Comparison of ENCODE assay signal across 11 cellular contexts in the genomic region with DNA sequence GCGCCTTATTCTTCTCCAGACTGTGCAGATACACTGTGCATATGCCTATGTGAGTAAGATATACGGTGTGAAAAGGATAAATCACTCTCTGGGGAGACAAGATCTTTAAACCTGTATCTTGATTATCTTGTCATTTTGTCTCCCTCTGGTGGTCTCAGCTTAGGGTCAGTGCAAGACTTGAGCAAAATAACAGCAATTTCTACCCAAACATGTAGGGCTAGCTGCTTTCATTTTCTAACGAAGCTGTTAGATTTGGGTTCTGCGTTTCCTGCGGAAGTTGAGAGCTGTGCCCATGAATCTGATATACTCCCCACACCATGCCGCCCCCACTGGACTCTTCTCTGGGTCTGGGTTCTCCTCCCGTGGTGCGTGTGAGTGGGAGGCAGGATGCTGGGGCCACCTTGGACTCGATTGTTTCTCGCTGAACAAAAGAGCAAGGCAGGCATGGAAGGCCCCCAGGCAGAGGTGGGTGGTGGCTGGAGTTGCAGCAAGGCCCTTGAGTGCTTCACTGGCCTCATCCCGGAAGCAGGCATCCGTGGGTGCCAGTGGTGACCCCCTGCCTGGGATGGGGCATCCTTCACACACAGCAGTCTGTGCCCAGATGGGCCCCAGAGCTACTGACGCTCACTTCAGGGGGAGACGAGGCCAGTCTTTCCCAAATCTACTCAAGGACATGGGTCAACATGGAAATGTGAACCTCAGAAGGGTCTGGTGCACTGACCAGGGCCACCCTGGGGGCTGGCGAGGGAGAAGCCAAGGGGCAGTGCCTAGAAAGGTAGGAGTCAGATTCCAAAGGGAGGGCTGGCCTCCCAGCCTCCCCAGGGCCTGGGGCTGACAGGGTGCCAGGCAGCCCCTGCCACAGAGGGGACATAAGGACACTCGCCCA.
DNase-seq lines count a peak whose midpoint lies in the region; ATAC-seq and TF ChIP-seq lines count a peak whose summit lies in the region.
"Had no signal": no experiment of that assay in that cellular context is flagged by ENCODE, and none has a peak within 500 bp of the region (broad histone marks: within the 10 kb centered on the region; RNA-seq: fewer than 3 reads in every experiment).

No MANE protein-coding gene starts in this region.

- peaks cover 4 to 12% (median 4%) of the 10 kb centered on the region in 3 donors for H3K36me3 Mint-ChIP-seq in immature natural killer cell

- H3K9me3 Mint-ChIP-seq in immature natural killer cell, result no peaks in the 10 kb centered on the region

- ATAC-seq in GM18858 (IDR thresholded peaks at IDR 0.05; ENCODE audit: unreplicated experiment) (no peak), HG02571 (IDR thresholded peaks at IDR 0.05; ENCODE audit: unreplicated experiment) (no peak)
- ATAC-seq: Right ventricle myocardium inferior had no signal

- no peak for DNase-seq in AG04449 (ENCODE audit: low read depth, low spot score)
- DNase-seq in GM13976 (ENCODE audit: low spot score), result peak; percentile 36
- DNase-seq in activated CD8-positive, alpha-beta memory T cell treated with anti-CD3 and anti-CD28 coated beads, Interleukin-2, amount 50 U/mL, for 48 hours, result peak; percentile 67
- DNase-seq in immature natural killer cell, result peak; percentile 77 to 82 (median 77)
- no peak for DNase-seq in NCI-H2107 treated with DMSO at 0.1 percent for 48 hours (lab: John Stamatoyannopoulos, UW; ENCODE audit: unreplicated experiment)
- DNase-seq in thyroid gland, result no peak
- DNase-seq: pancreas had no signal

- no peak for TF ChIP-seq POLR2A in thyroid gland (IDR thresholded peaks at IDR 0.05)

- POLR2A ChIA-PET in AG04449 (lab: Yijun Ruan, JAX), result no interaction called here

- H3K27me3 ChIP-seq in thyroid gland, result no peaks in the 10 kb centered on the region
- H3K27me3 ChIP-seq: pancreas, tibial nerve had no signal

- H3K4me3 Mint-ChIP-seq in immature natural killer cell, result peak overlapping the region; percentile 81 to 92 (median 84)

- TF ChIP-seq CTCF in AG04449 (IDR thresholded peaks at IDR 0.05; ENCODE audit: insufficient read depth, low read length, missing control alignments) (peak; percentile 18), GM13976 (IDR thresholded peaks at IDR 0.05; ENCODE audit: borderline replicate concordance, control extremely low read depth, extremely low read depth, insufficient read depth, missing control alignments) (no peak), thyroid gland (IDR thresholded peaks at IDR 0.05) (no peak)

- intact Hi-C loops in thyroid gland (cut with DNase I), result no loop called here

- WGBS in thyroid gland, 2 donors, result 92 to 93% methylated on average over 12 to 15 of the region's 16 CpGs

- no peaks in the 10 kb centered on the region for H3K4me1 ChIP-seq in thyroid gland
- H3K4me1 ChIP-seq: pancreas, tibial nerve had no signal

- in situ Hi-C loops in GM13976 (cut with MboI; ENCODE audit: low sequenced_read_pairs, unreplicated experiment), result no loop called here

- no peak overlapping the region for H3K4me3 ChIP-seq in AG04449 (ENCODE audit: low read depth, low read length)
- H3K4me3 ChIP-seq in thyroid gland (replicated peaks in 1 of 3), result no peak overlapping the region
- H3K4me3 ChIP-seq: pancreas, tibial nerve had no signal

- no peaks in the 10 kb centered on the region for H3K36me3 ChIP-seq in thyroid gland
- H3K36me3 ChIP-seq: pancreas, tibial nerve had no signal

- peaks cover 41 to 42% of the 10 kb centered on the region in 2 donors for H3K4me1 Mint-ChIP-seq in immature natural killer cell

- H3K27me3 Mint-ChIP-seq in immature natural killer cell (ENCODE audit: low read depth in 3 of 3), result peaks cover 0 to 2% (median 2%) of the 10 kb centered on the region in 3 donors

- H3K27ac Mint-ChIP-seq in immature natural killer cell, result peak overlapping the region; percentile 86 to 97 (median 95)

- CTCF ChIA-PET in AG04449 (lab: Yijun Ruan, JAX), result interaction anchor here (0.9 to 17.9 kb wide), 17 partner anchors 9 to 226 kb away, joined by 3 to 230 read pairs (median 4); no protein-coding TSS in a partner anchor

- H3K27ac ChIP-seq in thyroid gland, result no peak overlapping the region
- H3K27ac ChIP-seq: pancreas, tibial nerve had no signal

- H3K9me3 ChIP-seq in thyroid gland, result no peaks in the 10 kb centered on the region
- H3K9me3 ChIP-seq: pancreas, tibial nerve had no signal

Comparison
In these comparisons a context has a peak if more than half of its experiments do, and no peak if none do; other contexts are left out.
1. DNase-seq: peak in GM13976 (single experiment), activated CD8-positive, alpha-beta memory T cell treated with anti-CD3 and anti-CD28 coated beads, Interleukin-2, amount 50 U/mL, for 48 hours (single experiment) and immature natural killer cell (3 of 3); none in AG04449 (single experiment), NCI-H2107 treated with DMSO at 0.1 percent for 48 hours (single experiment) and thyroid gland (0 of 2).